Comparison of ENCODE assay signal across 9 cellular contexts in genomic region chr13:67736646-67737420, GRCh38.
DNase-seq lines count a peak whose midpoint lies in the region; ATAC-seq and TF ChIP-seq lines count a peak whose summit lies in the region.
"Had no signal": no experiment of that assay in that cellular context is flagged by ENCODE, and none has a peak within 500 bp of the region (broad histone marks: within the 10 kb centered on the region; RNA-seq: fewer than 3 reads in every experiment).

No MANE protein-coding gene starts in this region.

- H3K27ac ChIP-seq in cardiac muscle cell (no peak overlapping the region), left ventricle myocardium inferior (replicated peaks) (no peak overlapping the region), coronary artery (no peak overlapping the region)
- no peak overlapping the region for H3K27ac ChIP-seq in CD4-positive, alpha-beta T cell (ENCODE audit: low read depth, low read length)

- H3K36me3 ChIP-seq in cardiac muscle cell (no peaks in the 10 kb centered on the region), left ventricle myocardium inferior (no peaks in the 10 kb centered on the region)

- H3K27me3 ChIP-seq in cardiac muscle cell (no peaks in the 10 kb centered on the region), left ventricle myocardium inferior (ENCODE audit: low read depth) (no peaks in the 10 kb centered on the region)
- no peaks in the 10 kb centered on the region for H3K27me3 ChIP-seq in CD4-positive, alpha-beta T cell (ENCODE audit: control insufficient read depth, insufficient read depth, low read length)

- POLR2A ChIA-PET in CD4-positive, alpha-beta T cell (lab: Charles Lee), result no interaction called here

- peaks cover 7 to 18% of the 10 kb centered on the region in 2 donors for H3K9me3 Mint-ChIP-seq in activated T-cell treated with anti-CD3 and anti-CD28 coated beads, Interleukin-2, amount 50 U/mL, for 72 hours
- peaks cover 14% of the 10 kb centered on the region for H3K9me3 Mint-ChIP-seq in CD4-positive, alpha-beta T cell

- no peak for ATAC-seq in HG02938 (IDR thresholded peaks at IDR 0.05; ENCODE audit: unreplicated experiment)
- ATAC-seq in activated T-cell treated with anti-CD3 and anti-CD28 coated beads, Interleukin-2, amount 50 U/mL, for 72 hours (replicated peaks in 1 of 2), result no peak
- no peak for ATAC-seq in CD4-positive, alpha-beta T cell (ENCODE audit: poor library complexity)

- TF ChIP-seq CTCF in cardiac muscle cell (IDR thresholded peaks at IDR 0.05; ENCODE audit: low read depth, low read length) (no peak), left ventricle myocardium inferior (IDR thresholded peaks at IDR 0.05; ENCODE audit: borderline replicate concordance) (no peak), coronary artery (IDR thresholded peaks at IDR 0.05) (no peak)
- TF ChIP-seq CTCF in CD4-positive, alpha-beta T cell (IDR thresholded peaks at IDR 0.05), result no peak

- H3K4me1 Mint-ChIP-seq in activated T-cell treated with anti-CD3 and anti-CD28 coated beads, Interleukin-2, amount 50 U/mL, for 72 hours (ENCODE audit: low read depth), result no peaks in the 10 kb centered on the region
- H3K4me1 Mint-ChIP-seq in CD4-positive, alpha-beta T cell (ENCODE audit: low read depth), result no peaks in the 10 kb centered on the region

- H3K36me3 Mint-ChIP-seq in activated T-cell treated with anti-CD3 and anti-CD28 coated beads, Interleukin-2, amount 50 U/mL, for 72 hours (ENCODE audit: insufficient read depth in 2 of 2), result no peaks in the 10 kb centered on the region
- H3K36me3 Mint-ChIP-seq in CD4-positive, alpha-beta T cell (ENCODE audit: low read depth), result no peaks in the 10 kb centered on the region

- H3K27ac Mint-ChIP-seq in activated T-cell treated with anti-CD3 and anti-CD28 coated beads, Interleukin-2, amount 50 U/mL, for 72 hours, result no peak overlapping the region
- no peak overlapping the region for H3K27ac Mint-ChIP-seq in CD4-positive, alpha-beta T cell

- no peak overlapping the region for H3K4me3 Mint-ChIP-seq in activated T-cell treated with anti-CD3 and anti-CD28 coated beads, Interleukin-2, amount 50 U/mL, for 72 hours
- no peak overlapping the region for H3K4me3 Mint-ChIP-seq in CD4-positive, alpha-beta T cell

- CTCF ChIA-PET in CD4-positive, alpha-beta T cell (lab: Charles Lee), result no interaction called here

- H3K4me3 ChIP-seq in cardiac muscle cell, result no peak overlapping the region
- H3K4me3 ChIP-seq in left ventricle myocardium inferior, result no peak overlapping the region
- no peak overlapping the region for H3K4me3 ChIP-seq in coronary artery

- no peaks in the 10 kb centered on the region for H3K4me1 ChIP-seq in cardiac muscle cell (ENCODE audit: low read depth)
- no peaks in the 10 kb centered on the region for H3K4me1 ChIP-seq in left ventricle myocardium inferior

- DNase-seq in cardiac muscle cell (ENCODE audit: low read depth in 1 of 2, low spot score in 1 of 2) (peak; percentile 6 to 64), left ventricle myocardium inferior (no peak), RKO (ENCODE audit: low spot score) (peak; percentile 3), iPS DF 4.7 (ENCODE audit: extremely low read depth, low spot score) (peak; percentile 81), coronary artery (ENCODE audit: low spot score) (no peak)
- DNase-seq in activated T-cell treated with anti-CD3 and anti-CD28 coated beads, Interleukin-2, amount 50 U/mL, for 72 hours, result no peak
- no peak for DNase-seq in CD4-positive, alpha-beta T cell
- DNase-seq: activated effector memory CD4-positive, alpha-beta T cell treated with anti-CD3 and anti-CD28 coated beads, Interleukin-2, amount 50 U/mL, for 16 hours had no signal

- H3K9me3 ChIP-seq in cardiac muscle cell (ENCODE audit: low read depth), result no peaks in the 10 kb centered on the region
- H3K9me3 ChIP-seq in left ventricle myocardium inferior (replicated peaks), result no peaks in the 10 kb centered on the region
- no peaks in the 10 kb centered on the region for H3K9me3 ChIP-seq in CD4-positive, alpha-beta T cell (ENCODE audit: control insufficient read depth, low read length)

- intact Hi-C loops in left ventricle myocardium inferior (cut with micrococcal nuclease), result no loop called here
- intact Hi-C loops in CD4-positive, alpha-beta T cell (cut with DNase I, micrococcal nuclease), result no loop called here

- H3K27me3 Mint-ChIP-seq in activated T-cell treated with anti-CD3 and anti-CD28 coated beads, Interleukin-2, amount 50 U/mL, for 72 hours (ENCODE audit: low read depth), result no peaks in the 10 kb centered on the region
- no peaks in the 10 kb centered on the region for H3K27me3 Mint-ChIP-seq in CD4-positive, alpha-beta T cell

Comparison
In these comparisons a context has a peak if more than half of its experiments do, and no peak if none do; other contexts are left out.
1. DNase-seq: peak in cardiac muscle cell (2 of 2), RKO (single experiment) and iPS DF 4.7 (single experiment); none in left ventricle myocardium inferior (single experiment), activated T-cell treated with anti-CD3 and anti-CD28 coated beads, Interleukin-2, amount 50 U/mL, for 72 hours (0 of 2), CD4-positive, alpha-beta T cell (0 of 10) and coronary artery (single experiment).